ENCODE assay signal across 23 cellular contexts in genomic region chr2:11286323-11286722, GRCh38.
"Had no signal": no experiment of that assay in that cellular context is flagged by ENCODE, and none has a peak within 500 bp of the region (broad histone marks: within the 10 kb centered on the region; RNA-seq: fewer than 3 reads in every experiment).

No MANE protein-coding gene starts in this region.

- H3K27me3 Mint-ChIP-seq: activated CD8-positive, alpha-beta T cell treated with anti-CD3 and anti-CD28 coated beads for 36 hours; activated naive CD8-positive, alpha-beta T cell; central memory CD8-positive, alpha-beta T cell; memory B cell; progenitor cell of endocrine pancreas; stimulated activated naive CD8-positive, alpha-beta T cell treated with anti-CD3 and anti-CD28 coated beads, Interleukin-15, amount 100 ng/mL, for 72 hours; type B pancreatic cell had no signal

- ATAC-seq: activated CD8-positive, alpha-beta T cell treated with anti-CD3 and anti-CD28 coated beads for 36 hours; activated T-cell treated with anti-CD3 and anti-CD28 coated beads, Interleukin-2, amount 50 U/mL, for 72 hours; gastroesophageal sphincter; left lung; stimulated activated naive CD8-positive, alpha-beta T cell treated with anti-CD3 and anti-CD28 coated beads, Interleukin-15, amount 100 ng/mL, for 72 hours had no signal

- H3K4me2 ChIP-seq: hepatocyte had no signal

- H3K4me3 ChIP-seq: gastroesophageal sphincter, hepatocyte, left lung had no signal

- H3K27me3 ChIP-seq: gastroesophageal sphincter, hepatocyte, left lung had no signal

- H2AFZ ChIP-seq: hepatocyte had no signal

- H3K27ac Mint-ChIP-seq: activated CD8-positive, alpha-beta T cell treated with anti-CD3 and anti-CD28 coated beads for 36 hours; activated naive CD8-positive, alpha-beta T cell; activated T-cell treated with anti-CD3 and anti-CD28 coated beads, Interleukin-2, amount 50 U/mL, for 72 hours; memory B cell; nephron; progenitor cell of endocrine pancreas; stimulated activated naive CD8-positive, alpha-beta T cell treated with anti-CD3 and anti-CD28 coated beads, Interleukin-15, amount 100 ng/mL, for 72 hours; T-helper 1 cell treated with Interleukin-12 subunit alpha and Interleukin-12 subunit beta and Interleukin-4 antibody, amounts not matched to agents 30 μg/mL and 1 μg/mL, for 36 hours; type B pancreatic cell had no signal

- H3K27ac ChIP-seq: gastroesophageal sphincter, hepatocyte, left lung had no signal

- DNase-seq: activated CD4-positive, alpha-beta T cell treated with anti-CD3 and anti-CD28 coated beads for 48 hours; activated CD8-positive, alpha-beta memory T cell treated with anti-CD3 and anti-CD28 coated beads, Interleukin-2, amount 50 U/mL, for 4 hours; activated CD8-positive, alpha-beta T cell treated with anti-CD3 and anti-CD28 coated beads for 36 hours; activated gamma-delta T cell treated with Interleukin-2 at 50 U/mL for 16 hours; activated T-cell treated with anti-CD3 and anti-CD28 coated beads, Interleukin-2, amount 50 U/mL, for 72 hours; amniotic stem cell; cortex of kidney; effector CD4-positive, alpha-beta T cell; left lung; nucleus accumbens; right cardiac atrium; stimulated activated naive CD8-positive, alpha-beta T cell treated with anti-CD3 and anti-CD28 coated beads, Interleukin-15, amount 100 ng/mL, for 72 hours had no signal

- H3K4me3 Mint-ChIP-seq: activated CD8-positive, alpha-beta T cell treated with anti-CD3 and anti-CD28 coated beads for 36 hours; activated naive CD8-positive, alpha-beta T cell; activated T-cell treated with anti-CD3 and anti-CD28 coated beads, Interleukin-2, amount 50 U/mL, for 72 hours; central memory CD8-positive, alpha-beta T cell; memory B cell; nephron; stimulated activated naive CD8-positive, alpha-beta T cell treated with anti-CD3 and anti-CD28 coated beads, Interleukin-15, amount 100 ng/mL, for 72 hours; T-helper 1 cell treated with Interleukin-12 subunit alpha and Interleukin-12 subunit beta and Interleukin-4 antibody, amounts not matched to agents 30 μg/mL and 1 μg/mL, for 36 hours; type B pancreatic cell had no signal

- FAIRE-seq: endothelial cell of umbilical vein, keratinocyte had no signal

- H3K9me3 Mint-ChIP-seq: central memory CD8-positive, alpha-beta T cell had no signal
